In genomic region chr14:39175445-39176262, GRCh38 we compare ENCODE assay signal across 1 cellular context.
TF ChIP-seq lines count a peak whose summit lies in the region.

No MANE protein-coding gene starts in this region.

TF ChIP-seq in IMR-90, 13 proteins besides CTCF, POLR2A, EP300 and RAD21:
- TF ChIP-seq USF2 (IDR thresholded peaks at IDR 0.05; ENCODE audit: low read depth, low read length) (0 out of 2 replicates have a peak, but pooled peaks have one; percentile 27), MXI1 (IDR thresholded peaks at IDR 0.05; ENCODE audit: borderline replicate concordance, low read depth, low read length) (peak; percentile 93), BHLHE40 (IDR thresholded peaks at IDR 0.05; ENCODE audit: low read depth, low read length) (no peak), MAFK (IDR thresholded peaks at IDR 0.05; ENCODE audit: low read depth, low read length) (no peak)
